1 cellular context compared by ENCODE assay signal in the genomic region with DNA sequence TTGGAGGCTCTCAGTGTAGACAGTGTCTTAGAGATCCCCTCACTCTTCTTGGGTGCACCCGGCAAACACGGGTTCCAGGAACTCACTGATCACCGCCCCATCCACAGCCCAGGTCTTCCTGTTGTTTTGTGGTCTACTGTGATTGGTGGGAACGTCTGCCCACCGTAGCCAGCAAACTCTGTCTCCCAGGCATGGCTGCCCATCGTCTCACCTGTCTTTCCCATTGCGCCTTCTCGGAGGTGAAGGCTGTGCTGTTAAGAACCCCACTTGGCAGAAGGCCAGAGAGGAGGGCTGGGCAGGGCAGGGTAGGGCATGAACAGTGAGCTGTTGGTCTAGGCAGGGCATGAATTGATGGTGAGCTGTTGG.
TF ChIP-seq lines count a peak whose summit lies in the region.

No MANE protein-coding gene starts in this region.

TF ChIP-seq in HCT116, 20 proteins besides CTCF, POLR2A, EP300 and RAD21 (continued from another document):
- TF ChIP-seq, protein P1, sequence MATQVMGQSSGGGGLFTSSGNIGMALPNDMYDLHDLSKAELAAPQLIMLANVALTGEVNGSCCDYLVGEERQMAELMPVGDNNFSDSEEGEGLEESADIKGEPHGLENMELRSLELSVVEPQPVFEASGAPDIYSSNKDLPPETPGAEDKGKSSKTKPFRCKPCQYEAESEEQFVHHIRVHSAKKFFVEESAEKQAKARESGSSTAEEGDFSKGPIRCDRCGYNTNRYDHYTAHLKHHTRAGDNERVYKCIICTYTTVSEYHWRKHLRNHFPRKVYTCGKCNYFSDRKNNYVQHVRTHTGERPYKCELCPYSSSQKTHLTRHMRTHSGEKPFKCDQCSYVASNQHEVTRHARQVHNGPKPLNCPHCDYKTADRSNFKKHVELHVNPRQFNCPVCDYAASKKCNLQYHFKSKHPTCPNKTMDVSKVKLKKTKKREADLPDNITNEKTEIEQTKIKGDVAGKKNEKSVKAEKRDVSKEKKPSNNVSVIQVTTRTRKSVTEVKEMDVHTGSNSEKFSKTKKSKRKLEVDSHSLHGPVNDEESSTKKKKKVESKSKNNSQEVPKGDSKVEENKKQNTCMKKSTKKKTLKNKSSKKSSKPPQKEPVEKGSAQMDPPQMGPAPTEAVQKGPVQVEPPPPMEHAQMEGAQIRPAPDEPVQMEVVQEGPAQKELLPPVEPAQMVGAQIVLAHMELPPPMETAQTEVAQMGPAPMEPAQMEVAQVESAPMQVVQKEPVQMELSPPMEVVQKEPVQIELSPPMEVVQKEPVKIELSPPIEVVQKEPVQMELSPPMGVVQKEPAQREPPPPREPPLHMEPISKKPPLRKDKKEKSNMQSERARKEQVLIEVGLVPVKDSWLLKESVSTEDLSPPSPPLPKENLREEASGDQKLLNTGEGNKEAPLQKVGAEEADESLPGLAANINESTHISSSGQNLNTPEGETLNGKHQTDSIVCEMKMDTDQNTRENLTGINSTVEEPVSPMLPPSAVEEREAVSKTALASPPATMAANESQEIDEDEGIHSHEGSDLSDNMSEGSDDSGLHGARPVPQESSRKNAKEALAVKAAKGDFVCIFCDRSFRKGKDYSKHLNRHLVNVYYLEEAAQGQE (IDR thresholded peaks at IDR 0.05; ENCODE audit: low read depth): no peak
- TF ChIP-seq ELF1 (IDR thresholded peaks at IDR 0.05; ENCODE audit: borderline replicate concordance, low read depth): no peak
- TF ChIP-seq CEBPB (IDR thresholded peaks at IDR 0.05; ENCODE audit: low read depth): no peak
- no peak for TF ChIP-seq FOSL1 (IDR thresholded peaks at IDR 0.05; ENCODE audit: low read depth)
